ENCODE assay signal across 20 cellular contexts in genomic region chr2:64542071-64543005, GRCh38. TPM values are rescaled to one million over a fixed set of nuclear protein-coding genes. Genes with fewer than 3 reads are reported as not detected.
DNase-seq lines count a peak whose midpoint lies in the region; ATAC-seq, FAIRE-seq and TF ChIP-seq lines count a peak whose summit lies in the region.
"Had no signal": no experiment of that assay in that cellular context is flagged by ENCODE, and none has a peak within 500 bp of the region (broad histone marks: within the 10 kb centered on the region; RNA-seq: fewer than 3 reads in every experiment).

No MANE protein-coding gene starts in this region.

- intact Hi-C loops in left colon (cut with DNase I, micrococcal nuclease): no loop called here
- intact Hi-C loops in stomach (cut with DNase I; ENCODE audit: low total_unique reads): no loop called here

- no peak for TF ChIP-seq EP300 in stomach (IDR thresholded peaks at IDR 0.05)

- peak; percentile 24; the same call in 2 of the 3 replicates for ATAC-seq in RWPE2 (ENCODE audit: low read depth)
- ATAC-seq in left colon: peak; percentile 81
- ATAC-seq in GM19328 (IDR thresholded peaks at IDR 0.05; ENCODE audit: unreplicated experiment): no peak
- ATAC-seq: gastroesophageal sphincter had no signal

- H3K4me1 ChIP-seq in RWPE2 (ENCODE audit: insufficient read depth, poor library complexity, severe bottlenecking): peaks cover 56% of the 10 kb centered on the region
- H3K4me1 ChIP-seq in stomach: peaks cover 40 to 92% (median 60%) of the 10 kb centered on the region in 4 donors
- peaks cover 5% of the 10 kb centered on the region; the same call in 1 of the 2 replicates for H3K4me1 ChIP-seq in HAP-1

- H3K36me3 ChIP-seq in RWPE2 (ENCODE audit: low read depth) (peaks cover 8% of the 10 kb centered on the region), stomach (no peaks in the 10 kb centered on the region), HAP-1 (replicated peaks) (no peaks in the 10 kb centered on the region)
- H3K36me3 ChIP-seq: gastroesophageal sphincter, left ventricle myocardium inferior had no signal

- FAIRE-seq in GM12892 (lab: Jason Lieb, UNC): peak; percentile 64
- FAIRE-seq: bronchial epithelial cell had no signal

- no peak for DNase-seq in GM12892 (ENCODE audit: insufficient read length)
- DNase-seq in RWPE2 (ENCODE audit: low spot score): no peak
- DNase-seq in left colon: no peak
- DNase-seq in stomach: no peak
- no peak for DNase-seq in islet precursor cell
- DNase-seq in HAP-1 (ENCODE audit: low spot score in 2 of 2): no peak
- DNase-seq: activated CD4-positive, alpha-beta memory T cell treated with anti-CD3 and anti-CD28 coated beads for 36 hours; activated T-cell treated with anti-CD3 and anti-CD28 coated beads, Interleukin-2, amount 50 U/mL, for 48 hours; erythroblast; KG1; left ventricle myocardium inferior; NCI-H1092 treated with DMSO at 0.1 percent for 48 hours; NCI-H2107; NCI-H526; stimulated activated CD4-positive, alpha-beta T cell treated with anti-CD3 and anti-CD28 coated beads, Interleukin-2, amount 100 ng/mL, for 48 hours; substantia nigra had no signal

- no peak overlapping the region for H3K4me3 ChIP-seq in RWPE2 (ENCODE audit: severe bottlenecking)
- H3K4me3 ChIP-seq in stomach: no peak overlapping the region
- H3K4me3 ChIP-seq in HAP-1: no peak overlapping the region
- H3K4me3 ChIP-seq: gastroesophageal sphincter, left ventricle myocardium inferior, skin epidermis had no signal

- TF ChIP-seq CTCF in RWPE2 (IDR thresholded peaks at IDR 0.05; ENCODE audit: poor library complexity, severe bottlenecking) (no peak), stomach (IDR thresholded peaks at IDR 0.05) (no peak)

- WGBS in stomach, 5 donors: 25 to 60% (median 51%) methylated on average over 5 of the region's 5 CpGs

- H3K27ac ChIP-seq in RWPE2 (ENCODE audit: poor library complexity, severe bottlenecking) (peak overlapping the region; percentile 95), stomach (peak overlapping the region; percentile 58 to 74 (median 62))
- H3K27ac ChIP-seq: gastroesophageal sphincter, left ventricle myocardium inferior, skin epidermis had no signal

- TF ChIP-seq POLR2A in GM12892 (IDR thresholded peaks at IDR 0.05; ENCODE audit: low read depth, low read length): no peak
- TF ChIP-seq POLR2A in stomach (IDR thresholded peaks at IDR 0.05): no peak

- H3K27me3 ChIP-seq in RWPE2 (ENCODE audit: insufficient read depth, poor library complexity, severe bottlenecking): peaks cover 2% of the 10 kb centered on the region
- no peaks in the 10 kb centered on the region for H3K27me3 ChIP-seq in stomach
- no peaks in the 10 kb centered on the region for H3K27me3 ChIP-seq in HAP-1 (ENCODE audit: low read depth)
- H3K27me3 ChIP-seq: gastroesophageal sphincter had no signal

- no peaks in the 10 kb centered on the region for H3K9me3 ChIP-seq in RWPE2 (ENCODE audit: severe bottlenecking)
- no peaks in the 10 kb centered on the region for H3K9me3 ChIP-seq in stomach
- H3K9me3 ChIP-seq in HAP-1: no peaks in the 10 kb centered on the region
- H3K9me3 ChIP-seq: gastroesophageal sphincter, left ventricle myocardium inferior had no signal

- in situ Hi-C loops in HAP-1 (cut with MboI; ENCODE audit: low sequenced_read_pairs): no loop called here

RNA-seq across cellular contexts. Expression of gene AFTPH, which starts 18.2 kb away (rescaled TPM):
- polyA plus RNA-seq in GM12892 (2012; ENCODE audit: missing spikeins): 55.8 TPM
- 10 to 100 TPM; 57.9 to 59.7 TPM for total RNA-seq in left colon
- 10 to 100 TPM; 19.8 to 93.6 (median 46.7) TPM for total RNA-seq in stomach
- polyA plus RNA-seq in stomach: 10 to 100 TPM; 30.1 to 46.9 (median 31.1) TPM
